ENCODE assay signal across 1 cellular context in genomic region chr18:48868468-48869466, GRCh38.
TF ChIP-seq lines count a peak whose summit lies in the region.

No MANE protein-coding gene starts in this region.

TF ChIP-seq in GM12878, 131 proteins besides CTCF, POLR2A, EP300 and RAD21 (continued from another document and continues in another):
- TF ChIP-seq PRDM15 (CRISPR knock-in tag; IDR thresholded peaks at IDR 0.05) (no peak; the same call in 1 of the 2 replicates), ATF2 (IDR thresholded peaks at IDR 0.05; ENCODE audit: low read length) (peak; percentile 83; the same call in 1 of the 2 replicates), ZBTB4 (CRISPR knock-in tag; IDR thresholded peaks at IDR 0.05) (no peak), NR2C2 (IDR thresholded peaks at IDR 0.05; ENCODE audit: borderline replicate concordance, control insufficient read depth, insufficient read length, low read depth) (no peak), CHD4 (IDR thresholded peaks at IDR 0.05) (no peak), MTA3 (IDR thresholded peaks at IDR 0.05; ENCODE audit: borderline replicate concordance, low read length) (peak; percentile 77; the same call in 1 of the 2 replicates), EZH2 (IDR thresholded peaks at IDR 0.05; ENCODE audit: borderline replicate concordance, control insufficient read depth, low read depth, low read length) (no peak), BHLHE40 (IDR thresholded peaks at IDR 0.05; ENCODE audit: borderline replicate concordance in 1 of 2, low read depth in 2 of 2, low read length in 1 of 2) (peak; percentile 83 to 94), ZBTB40 (IDR thresholded peaks at IDR 0.05; ENCODE audit: borderline replicate concordance) (0 out of 2 replicates have a peak, but pooled peaks have one; percentile 8), SP1 (IDR thresholded peaks at IDR 0.05; ENCODE audit: low read depth, low read length) (peak; percentile 42), ETV6 (conservative IDR thresholded peaks at IDR 0.05 in 1 of 2, IDR thresholded peaks at IDR 0.05 in 1 of 2; ENCODE audit: borderline replicate concordance in 1 of 2, low read depth in 1 of 2) (peak in 1 of 2 experiments; percentile 64; a peak in 2 of 4 replicates), SREBF1 (IDR thresholded peaks at IDR 0.05; ENCODE audit: low read length) (no peak), SMARCA5 (IDR thresholded peaks at IDR 0.05) (peak; percentile 99), SIX5 (IDR thresholded peaks at IDR 0.05; ENCODE audit: low read depth, low read length, severe bottlenecking) (no peak), ATF7 (IDR thresholded peaks at IDR 0.05; ENCODE audit: low read depth) (peak; percentile 84), ZSCAN29 (IDR thresholded peaks at IDR 0.05) (no peak), PBX3 (IDR thresholded peaks at IDR 0.05; ENCODE audit: insufficient replicate concordance, low read depth, low read length) (peak; percentile 60)
- TF ChIP-seq, protein P1, sequence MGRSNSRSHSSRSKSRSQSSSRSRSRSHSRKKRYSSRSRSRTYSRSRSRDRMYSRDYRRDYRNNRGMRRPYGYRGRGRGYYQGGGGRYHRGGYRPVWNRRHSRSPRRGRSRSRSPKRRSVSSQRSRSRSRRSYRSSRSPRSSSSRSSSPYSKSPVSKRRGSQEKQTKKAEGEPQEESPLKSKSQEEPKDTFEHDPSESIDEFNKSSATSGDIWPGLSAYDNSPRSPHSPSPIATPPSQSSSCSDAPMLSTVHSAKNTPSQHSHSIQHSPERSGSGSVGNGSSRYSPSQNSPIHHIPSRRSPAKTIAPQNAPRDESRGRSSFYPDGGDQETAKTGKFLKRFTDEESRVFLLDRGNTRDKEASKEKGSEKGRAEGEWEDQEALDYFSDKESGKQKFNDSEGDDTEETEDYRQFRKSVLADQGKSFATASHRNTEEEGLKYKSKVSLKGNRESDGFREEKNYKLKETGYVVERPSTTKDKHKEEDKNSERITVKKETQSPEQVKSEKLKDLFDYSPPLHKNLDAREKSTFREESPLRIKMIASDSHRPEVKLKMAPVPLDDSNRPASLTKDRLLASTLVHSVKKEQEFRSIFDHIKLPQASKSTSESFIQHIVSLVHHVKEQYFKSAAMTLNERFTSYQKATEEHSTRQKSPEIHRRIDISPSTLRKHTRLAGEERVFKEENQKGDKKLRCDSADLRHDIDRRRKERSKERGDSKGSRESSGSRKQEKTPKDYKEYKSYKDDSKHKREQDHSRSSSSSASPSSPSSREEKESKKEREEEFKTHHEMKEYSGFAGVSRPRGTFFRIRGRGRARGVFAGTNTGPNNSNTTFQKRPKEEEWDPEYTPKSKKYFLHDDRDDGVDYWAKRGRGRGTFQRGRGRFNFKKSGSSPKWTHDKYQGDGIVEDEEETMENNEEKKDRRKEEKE (IDR thresholded peaks at IDR 0.05) = no peak
- TF ChIP-seq, protein P2, sequence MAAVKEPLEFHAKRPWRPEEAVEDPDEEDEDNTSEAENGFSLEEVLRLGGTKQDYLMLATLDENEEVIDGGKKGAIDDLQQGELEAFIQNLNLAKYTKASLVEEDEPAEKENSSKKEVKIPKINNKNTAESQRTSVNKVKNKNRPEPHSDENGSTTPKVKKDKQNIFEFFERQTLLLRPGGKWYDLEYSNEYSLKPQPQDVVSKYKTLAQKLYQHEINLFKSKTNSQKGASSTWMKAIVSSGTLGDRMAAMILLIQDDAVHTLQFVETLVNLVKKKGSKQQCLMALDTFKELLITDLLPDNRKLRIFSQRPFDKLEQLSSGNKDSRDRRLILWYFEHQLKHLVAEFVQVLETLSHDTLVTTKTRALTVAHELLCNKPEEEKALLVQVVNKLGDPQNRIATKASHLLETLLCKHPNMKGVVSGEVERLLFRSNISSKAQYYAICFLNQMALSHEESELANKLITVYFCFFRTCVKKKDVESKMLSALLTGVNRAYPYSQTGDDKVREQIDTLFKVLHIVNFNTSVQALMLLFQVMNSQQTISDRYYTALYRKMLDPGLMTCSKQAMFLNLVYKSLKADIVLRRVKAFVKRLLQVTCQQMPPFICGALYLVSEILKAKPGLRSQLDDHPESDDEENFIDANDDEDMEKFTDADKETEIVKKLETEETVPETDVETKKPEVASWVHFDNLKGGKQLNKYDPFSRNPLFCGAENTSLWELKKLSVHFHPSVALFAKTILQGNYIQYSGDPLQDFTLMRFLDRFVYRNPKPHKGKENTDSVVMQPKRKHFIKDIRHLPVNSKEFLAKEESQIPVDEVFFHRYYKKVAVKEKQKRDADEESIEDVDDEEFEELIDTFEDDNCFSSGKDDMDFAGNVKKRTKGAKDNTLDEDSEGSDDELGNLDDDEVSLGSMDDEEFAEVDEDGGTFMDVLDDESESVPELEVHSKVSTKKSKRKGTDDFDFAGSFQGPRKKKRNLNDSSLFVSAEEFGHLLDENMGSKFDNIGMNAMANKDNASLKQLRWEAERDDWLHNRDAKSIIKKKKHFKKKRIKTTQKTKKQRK (IDR thresholded peaks at IDR 0.05; ENCODE audit: low read depth, low read length) = no peak
- TF ChIP-seq, protein P3, sequence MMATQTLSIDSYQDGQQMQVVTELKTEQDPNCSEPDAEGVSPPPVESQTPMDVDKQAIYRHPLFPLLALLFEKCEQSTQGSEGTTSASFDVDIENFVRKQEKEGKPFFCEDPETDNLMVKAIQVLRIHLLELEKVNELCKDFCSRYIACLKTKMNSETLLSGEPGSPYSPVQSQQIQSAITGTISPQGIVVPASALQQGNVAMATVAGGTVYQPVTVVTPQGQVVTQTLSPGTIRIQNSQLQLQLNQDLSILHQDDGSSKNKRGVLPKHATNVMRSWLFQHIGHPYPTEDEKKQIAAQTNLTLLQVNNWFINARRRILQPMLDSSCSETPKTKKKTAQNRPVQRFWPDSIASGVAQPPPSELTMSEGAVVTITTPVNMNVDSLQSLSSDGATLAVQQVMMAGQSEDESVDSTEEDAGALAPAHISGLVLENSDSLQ (IDR thresholded peaks at IDR 0.05) = peak; percentile 67; the same call in 1 of the 2 replicates
- TF ChIP-seq, protein P4, sequence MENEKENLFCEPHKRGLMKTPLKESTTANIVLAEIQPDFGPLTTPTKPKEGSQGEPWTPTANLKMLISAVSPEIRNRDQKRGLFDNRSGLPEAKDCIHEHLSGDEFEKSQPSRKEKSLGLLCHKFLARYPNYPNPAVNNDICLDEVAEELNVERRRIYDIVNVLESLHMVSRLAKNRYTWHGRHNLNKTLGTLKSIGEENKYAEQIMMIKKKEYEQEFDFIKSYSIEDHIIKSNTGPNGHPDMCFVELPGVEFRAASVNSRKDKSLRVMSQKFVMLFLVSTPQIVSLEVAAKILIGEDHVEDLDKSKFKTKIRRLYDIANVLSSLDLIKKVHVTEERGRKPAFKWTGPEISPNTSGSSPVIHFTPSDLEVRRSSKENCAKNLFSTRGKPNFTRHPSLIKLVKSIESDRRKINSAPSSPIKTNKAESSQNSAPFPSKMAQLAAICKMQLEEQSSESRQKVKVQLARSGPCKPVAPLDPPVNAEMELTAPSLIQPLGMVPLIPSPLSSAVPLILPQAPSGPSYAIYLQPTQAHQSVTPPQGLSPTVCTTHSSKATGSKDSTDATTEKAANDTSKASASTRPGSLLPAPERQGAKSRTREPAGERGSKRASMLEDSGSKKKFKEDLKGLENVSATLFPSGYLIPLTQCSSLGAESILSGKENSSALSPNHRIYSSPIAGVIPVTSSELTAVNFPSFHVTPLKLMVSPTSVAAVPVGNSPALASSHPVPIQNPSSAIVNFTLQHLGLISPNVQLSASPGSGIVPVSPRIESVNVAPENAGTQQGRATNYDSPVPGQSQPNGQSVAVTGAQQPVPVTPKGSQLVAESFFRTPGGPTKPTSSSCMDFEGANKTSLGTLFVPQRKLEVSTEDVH (IDR thresholded peaks at IDR 0.05; ENCODE audit: low read depth, partially characterized antibody) = no peak
